In the genomic region with DNA sequence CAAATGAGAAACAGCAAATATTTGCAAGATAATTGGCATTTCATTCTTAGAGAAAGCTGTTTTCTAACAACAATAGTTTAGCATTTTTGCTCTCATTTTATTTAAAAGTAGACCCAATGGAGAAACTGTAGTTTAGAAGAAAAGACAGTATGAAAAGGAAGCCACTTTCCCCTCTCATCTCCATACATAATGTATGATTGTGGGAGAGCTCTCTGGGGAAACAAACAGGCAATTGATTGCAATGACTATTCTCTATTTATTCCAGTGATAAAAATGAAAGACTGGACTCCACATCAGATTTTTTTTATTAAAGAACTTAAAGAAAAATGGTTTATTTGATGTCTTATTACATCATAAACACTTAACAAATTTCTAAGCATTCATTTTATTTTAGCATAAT, we compare ENCODE assay signal across 17 cellular contexts.
DNase-seq lines count a peak whose midpoint lies in the region; ATAC-seq and TF ChIP-seq lines count a peak whose summit lies in the region.
"Had no signal": no experiment of that assay in that cellular context is flagged by ENCODE, and none has a peak within 500 bp of the region (broad histone marks: within the 10 kb centered on the region; RNA-seq: fewer than 3 reads in every experiment).

No MANE protein-coding gene starts in this region.

- intact Hi-C loops in upper lobe of right lung (cut with DNase I): no loop called here

- no peaks in the 10 kb centered on the region for H3K4me1 Mint-ChIP-seq in activated T-cell treated with anti-CD3 and anti-CD28 coated beads, Interleukin-2, amount 50 U/mL, for 24 hours (ENCODE audit: low read depth)
- H3K4me1 Mint-ChIP-seq: CD4-positive, CD25-positive, alpha-beta regulatory T cell had no signal

- H3K27ac Mint-ChIP-seq in activated T-cell treated with anti-CD3 and anti-CD28 coated beads, Interleukin-2, amount 50 U/mL, for 24 hours: no peak overlapping the region
- H3K27ac Mint-ChIP-seq: CD4-positive, CD25-positive, alpha-beta regulatory T cell; H9 had no signal

- no peaks in the 10 kb centered on the region for H3K36me3 Mint-ChIP-seq in activated T-cell treated with anti-CD3 and anti-CD28 coated beads, Interleukin-2, amount 50 U/mL, for 24 hours (ENCODE audit: low read depth)
- H3K36me3 Mint-ChIP-seq: CD4-positive, CD25-positive, alpha-beta regulatory T cell had no signal

- H3K9me3 ChIP-seq in upper lobe of right lung: no peaks in the 10 kb centered on the region
- H3K9me3 ChIP-seq: BLaER1 treated with 17β-estradiol and CSF1 and Interleukin-3, amounts not matched to agents 10 nM and 100 nM had no signal

- no peak overlapping the region for H3K4me3 Mint-ChIP-seq in activated T-cell treated with anti-CD3 and anti-CD28 coated beads, Interleukin-2, amount 50 U/mL, for 24 hours
- H3K4me3 Mint-ChIP-seq: CD4-positive, CD25-positive, alpha-beta regulatory T cell; H9 had no signal

- no peaks in the 10 kb centered on the region for H3K9me3 Mint-ChIP-seq in activated T-cell treated with anti-CD3 and anti-CD28 coated beads, Interleukin-2, amount 50 U/mL, for 24 hours
- H3K9me3 Mint-ChIP-seq: H9 had no signal

- H3K4me1 ChIP-seq in upper lobe of right lung: no peaks in the 10 kb centered on the region

- ATAC-seq in GM21619 (IDR thresholded peaks at IDR 0.05; ENCODE audit: unreplicated experiment) (no peak), upper lobe of right lung (no peak), GM21529 (IDR thresholded peaks at IDR 0.05; ENCODE audit: unreplicated experiment) (no peak)
- ATAC-seq: GM12878 had no signal

- no peak for TF ChIP-seq CTCF in upper lobe of right lung (IDR thresholded peaks at IDR 0.05)

- DNase-seq in COLO829 (ENCODE audit: low spot score) (peak; percentile 77), putamen (ENCODE audit: low spot score) (peak; percentile 72), upper lobe of right lung (no peak)
- no peak for DNase-seq in activated T-cell treated with anti-CD3 and anti-CD28 coated beads, Interleukin-2, amount 50 U/mL, for 24 hours
- DNase-seq: 8988T; AML-193; CD4-positive, CD25-positive, alpha-beta regulatory T cell; DMS79; GOT3; H9 had no signal

- H3K27ac ChIP-seq in cingulate gyrus (ENCODE audit: low read depth, low read length) (peak overlapping the region; percentile 57), layer of hippocampus (ENCODE audit: low read depth, low read length) (peak overlapping the region; percentile 35), upper lobe of right lung (no peak overlapping the region)
- H3K27ac ChIP-seq: BLaER1 treated with 17β-estradiol and CSF1 and Interleukin-3, amounts not matched to agents 10 nM and 100 nM; HL-60 had no signal

- H3K27me3 ChIP-seq in layer of hippocampus (ENCODE audit: control insufficient read depth, insufficient read depth, low read length): no peaks in the 10 kb centered on the region
- H3K27me3 ChIP-seq in upper lobe of right lung: no peaks in the 10 kb centered on the region

- H3K27me3 Mint-ChIP-seq in activated T-cell treated with anti-CD3 and anti-CD28 coated beads, Interleukin-2, amount 50 U/mL, for 24 hours: peaks cover 41% of the 10 kb centered on the region

- no peaks in the 10 kb centered on the region for H3K36me3 ChIP-seq in upper lobe of right lung
- H3K36me3 ChIP-seq: BLaER1 treated with 17β-estradiol and CSF1 and Interleukin-3, amounts not matched to agents 10 nM and 100 nM had no signal

- no peak overlapping the region for H3K4me3 ChIP-seq in upper lobe of right lung
- H3K4me3 ChIP-seq: BLaER1 treated with 17β-estradiol and CSF1 and Interleukin-3, amounts not matched to agents 10 nM and 100 nM; GM12878 had no signal

Comparison
In these comparisons a context has a peak if more than half of its experiments do, and no peak if none do; other contexts are left out.
1. DNase-seq: peak in COLO829 (single experiment) and putamen (single experiment); none in upper lobe of right lung (single experiment) and activated T-cell treated with anti-CD3 and anti-CD28 coated beads, Interleukin-2, amount 50 U/mL, for 24 hours (single experiment).